ENCODE assay signal across 8 cellular contexts in genomic region chr5:97162045-97162444, GRCh38. TPM values are rescaled to one million over a fixed set of nuclear protein-coding genes. Genes with fewer than 3 reads are reported as not detected.
A peak's percentile ranks its signal among the peaks of the same experiment; 100 is the strongest.
DNase-seq lines count a peak whose midpoint lies in the region; ATAC-seq, FAIRE-seq and TF ChIP-seq lines count a peak whose summit lies in the region.
"Had no signal": no experiment of that assay in that cellular context is flagged by ENCODE, and none has a peak within 500 bp of the region (broad histone marks: within the 10 kb centered on the region; RNA-seq: fewer than 3 reads in every experiment).

No MANE protein-coding gene starts in this region.

- CTCF ChIA-PET in activated CD4-positive, alpha-beta memory T cell treated with anti-CD3 and anti-CD28 coated beads for 36 hours (lab: Charles Lee): interaction anchor here (0.6 to 9.9 kb wide), 67 partner anchors 9 to 817 kb away, joined by 3 to 187 read pairs (median 4); partner anchors contain the start of genes ERAP1, LIX1, LNPEP and RIOK2

- no peaks in the 10 kb centered on the region for H3K27me3 ChIP-seq in neural cell (ENCODE audit: insufficient read depth, low read depth, low read length)

- H4K20me1 ChIP-seq in neural cell (ENCODE audit: insufficient read depth): no peaks in the 10 kb centered on the region

- H3K4me1 Mint-ChIP-seq in activated CD4-positive, alpha-beta memory T cell treated with anti-CD3 and anti-CD28 coated beads for 36 hours (ENCODE audit: low read depth): peaks cover 17% of the 10 kb centered on the region

- no peak overlapping the region for H3K4me3 Mint-ChIP-seq in activated CD4-positive, alpha-beta memory T cell treated with anti-CD3 and anti-CD28 coated beads for 36 hours

- H3F3A ChIP-seq in neural cell (ENCODE audit: insufficient read depth, low read length, poor library complexity, severe bottlenecking): no peaks in the 10 kb centered on the region

- no peaks in the 10 kb centered on the region for H3K27me3 Mint-ChIP-seq in activated CD4-positive, alpha-beta memory T cell treated with anti-CD3 and anti-CD28 coated beads for 36 hours

- no peaks in the 10 kb centered on the region for H3K79me2 ChIP-seq in neural cell (replicated peaks; ENCODE audit: insufficient read depth, low read length)

- peak; percentile 51 for ATAC-seq in HG03097 (IDR thresholded peaks at IDR 0.05; ENCODE audit: low FRiP score, unreplicated experiment)

- H2AFZ ChIP-seq in neural cell (ENCODE audit: low read depth, low read length): no peak overlapping the region

- TF ChIP-seq CTCF in fibroblast of mammary gland (conservative IDR thresholded peaks at IDR 0.05; ENCODE audit: control insufficient read depth, insufficient read depth, low read depth, low read length) (peak; percentile 94), neural cell (IDR thresholded peaks at IDR 0.05; ENCODE audit: poor library complexity, severe bottlenecking) (peak; percentile 94)

- H3K4me3 ChIP-seq in fibroblast of mammary gland (ENCODE audit: control insufficient read depth, low read depth, low read length): no peak overlapping the region
- no peak overlapping the region for H3K4me3 ChIP-seq in neural cell (ENCODE audit: low read length)

- TF ChIP-seq EP300 in neural cell (conservative IDR thresholded peaks at IDR 0.05; ENCODE audit: poor library complexity, severe bottlenecking): no peak

- no peak overlapping the region for H3K9ac ChIP-seq in neural cell (ENCODE audit: low read length)

- peaks cover 14% of the 10 kb centered on the region for H3K9me3 Mint-ChIP-seq in activated CD4-positive, alpha-beta memory T cell treated with anti-CD3 and anti-CD28 coated beads for 36 hours

- intact Hi-C loops in activated CD4-positive, alpha-beta memory T cell treated with anti-CD3 and anti-CD28 coated beads for 36 hours (cut with micrococcal nuclease): loop anchor here (1.0 to 5.0 kb wide), 7 partner anchors 115 to 548 kb away; partner anchors contain the start of gene ERAP1

- H3K9me3 ChIP-seq in neural cell (ENCODE audit: low read length): peaks cover 1% of the 10 kb centered on the region

- no peak overlapping the region for H3K27ac Mint-ChIP-seq in activated CD4-positive, alpha-beta memory T cell treated with anti-CD3 and anti-CD28 coated beads for 36 hours

- H3K4me2 ChIP-seq in neural cell (ENCODE audit: low read length): no peak overlapping the region

- peak; percentile 92 for FAIRE-seq in G401.6 (lab: Jason Lieb, UNC)

- no peak overlapping the region for H3K27ac ChIP-seq in neural cell (ENCODE audit: low read length)

- H3K9me2 ChIP-seq in neural cell (ENCODE audit: insufficient read depth, low read length): no peaks in the 10 kb centered on the region

- H3K36me3 ChIP-seq in neural cell (ENCODE audit: insufficient read depth, low read length): peaks cover 7% of the 10 kb centered on the region

- POLR2A ChIA-PET in activated CD4-positive, alpha-beta memory T cell treated with anti-CD3 and anti-CD28 coated beads for 36 hours (lab: Charles Lee): no interaction called here

- peak; percentile 94 for TF ChIP-seq RAD21 in neural cell (conservative IDR thresholded peaks at IDR 0.05)

- DNase-seq in NCI-H510A (lab: John Stamatoyannopoulos, UW) (peak; percentile 16), fibroblast of mammary gland (ENCODE audit: low read depth) (peak; percentile 85), HuH-7.5 (ENCODE audit: low spot score) (no peak)
- peak; percentile 64 for DNase-seq in activated CD4-positive, alpha-beta memory T cell treated with anti-CD3 and anti-CD28 coated beads for 36 hours

- H3K36me3 Mint-ChIP-seq in activated CD4-positive, alpha-beta memory T cell treated with anti-CD3 and anti-CD28 coated beads for 36 hours: peaks cover 50% of the 10 kb centered on the region

TF ChIP-seq in neural cell, 6 proteins besides CTCF, POLR2A, EP300 and RAD21:
- TF ChIP-seq EZH2 (IDR thresholded peaks at IDR 0.05; ENCODE audit: borderline replicate concordance, insufficient read depth, low read length, poor library complexity, severe bottlenecking) (no peak), POLR2AphosphoS5 (IDR thresholded peaks at IDR 0.05) (no peak), REST (IDR thresholded peaks at IDR 0.05; ENCODE audit: borderline replicate concordance) (no peak), SMC3 (conservative IDR thresholded peaks at IDR 0.05; ENCODE audit: poor library complexity) (peak; percentile 94), TAF1 (IDR thresholded peaks at IDR 0.05; ENCODE audit: low read depth) (no peak), MXI1 (conservative IDR thresholded peaks at IDR 0.05; ENCODE audit: poor library complexity, severe bottlenecking) (no peak)

RNA-seq across cellular contexts. Expression of gene LIX1, which starts 19.6 kb away (rescaled TPM):
- total RNA-seq in activated CD4-positive, alpha-beta memory T cell treated with anti-CD3 and anti-CD28 coated beads for 36 hours: not detected
- 1.1 and 1.9 TPM in 2 replicates for polyA plus RNA-seq in neural cell
- 1.2 and 2.0 TPM in 2 replicates for polyA minus RNA-seq in neural cell
- polyA plus RNA-seq: esophagus had no signal

RNA-seq across cellular contexts. Expression of gene RIOK2, which starts 21.0 kb away (rescaled TPM):
- 10 to 100 TPM; 31.8 to 41.5 TPM for total RNA-seq in activated CD4-positive, alpha-beta memory T cell treated with anti-CD3 and anti-CD28 coated beads for 36 hours
- polyA plus RNA-seq in neural cell: 17.4 and 20.7 TPM in 2 replicates
- polyA minus RNA-seq in neural cell: 39.8 and 48.2 TPM in 2 replicates
